2 cellular contexts compared by ENCODE assay signal in the genomic region with DNA sequence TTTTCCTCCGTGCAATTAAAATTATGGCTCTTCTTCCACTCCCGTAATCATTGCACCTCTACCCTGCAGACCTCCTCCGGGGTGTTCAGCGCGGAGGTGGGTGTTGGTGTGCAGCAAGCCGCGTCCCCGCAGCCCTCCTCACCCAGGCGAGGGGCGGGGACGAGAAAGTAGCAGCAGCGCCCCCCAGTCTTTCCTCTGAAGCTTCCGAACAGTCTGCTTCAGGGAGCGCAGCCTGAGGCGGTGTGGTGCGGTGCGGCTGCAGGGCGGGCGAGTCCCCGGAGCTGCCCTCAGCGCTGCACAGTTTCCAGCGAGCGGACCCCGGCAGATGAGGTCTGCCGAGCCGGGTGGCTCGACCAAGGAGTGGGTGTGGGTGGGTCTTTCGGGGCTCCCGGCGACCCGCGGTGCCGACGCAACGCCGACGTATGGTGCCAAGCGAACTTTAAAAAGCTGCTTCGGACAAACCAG.
TF ChIP-seq lines count a peak whose summit lies in the region.

A gene with protein sequence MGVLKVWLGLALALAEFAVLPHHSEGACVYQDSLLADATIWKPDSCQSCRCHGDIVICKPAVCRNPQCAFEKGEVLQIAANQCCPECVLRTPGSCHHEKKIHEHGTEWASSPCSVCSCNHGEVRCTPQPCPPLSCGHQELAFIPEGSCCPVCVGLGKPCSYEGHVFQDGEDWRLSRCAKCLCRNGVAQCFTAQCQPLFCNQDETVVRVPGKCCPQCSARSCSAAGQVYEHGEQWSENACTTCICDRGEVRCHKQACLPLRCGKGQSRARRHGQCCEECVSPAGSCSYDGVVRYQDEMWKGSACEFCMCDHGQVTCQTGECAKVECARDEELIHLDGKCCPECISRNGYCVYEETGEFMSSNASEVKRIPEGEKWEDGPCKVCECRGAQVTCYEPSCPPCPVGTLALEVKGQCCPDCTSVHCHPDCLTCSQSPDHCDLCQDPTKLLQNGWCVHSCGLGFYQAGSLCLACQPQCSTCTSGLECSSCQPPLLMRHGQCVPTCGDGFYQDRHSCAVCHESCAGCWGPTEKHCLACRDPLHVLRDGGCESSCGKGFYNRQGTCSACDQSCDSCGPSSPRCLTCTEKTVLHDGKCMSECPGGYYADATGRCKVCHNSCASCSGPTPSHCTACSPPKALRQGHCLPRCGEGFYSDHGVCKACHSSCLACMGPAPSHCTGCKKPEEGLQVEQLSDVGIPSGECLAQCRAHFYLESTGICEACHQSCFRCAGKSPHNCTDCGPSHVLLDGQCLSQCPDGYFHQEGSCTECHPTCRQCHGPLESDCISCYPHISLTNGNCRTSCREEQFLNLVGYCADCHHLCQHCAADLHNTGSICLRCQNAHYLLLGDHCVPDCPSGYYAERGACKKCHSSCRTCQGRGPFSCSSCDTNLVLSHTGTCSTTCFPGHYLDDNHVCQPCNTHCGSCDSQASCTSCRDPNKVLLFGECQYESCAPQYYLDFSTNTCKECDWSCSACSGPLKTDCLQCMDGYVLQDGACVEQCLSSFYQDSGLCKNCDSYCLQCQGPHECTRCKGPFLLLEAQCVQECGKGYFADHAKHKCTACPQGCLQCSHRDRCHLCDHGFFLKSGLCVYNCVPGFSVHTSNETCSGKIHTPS (N-terminal part only) (plus strand): TSS at position 189 of the 465 bp plus-strand sequence. CDS start 687 bp downstream, outside the sequence.

TF ChIP-seq in IMR-90, 13 proteins besides CTCF, POLR2A, EP300 and RAD21:
- TF ChIP-seq CHD1 (IDR thresholded peaks at IDR 0.05; ENCODE audit: low read depth, low read length) (no peak), CEBPB (IDR thresholded peaks at IDR 0.05; ENCODE audit: low read depth, low read length) (no peak), RCOR1 (IDR thresholded peaks at IDR 0.05; ENCODE audit: insufficient replicate concordance, low read length) (no peak), BHLHE40 (IDR thresholded peaks at IDR 0.05; ENCODE audit: low read depth, low read length) (no peak), FOS (IDR thresholded peaks at IDR 0.05; ENCODE audit: low read depth, low read length) (no peak), MAFK (IDR thresholded peaks at IDR 0.05; ENCODE audit: low read depth, low read length) (no peak), MAZ (IDR thresholded peaks at IDR 0.05; ENCODE audit: borderline replicate concordance, low read depth, low read length) (no peak), RFX5 (IDR thresholded peaks at IDR 0.05; ENCODE audit: low read depth, low read length) (no peak), NFE2L2 (IDR thresholded peaks at IDR 0.05; ENCODE audit: low read depth, low read length) (no peak), SMC3 (IDR thresholded peaks at IDR 0.05; ENCODE audit: low read depth, low read length) (no peak), MXI1 (IDR thresholded peaks at IDR 0.05; ENCODE audit: borderline replicate concordance, low read depth, low read length) (no peak)
- TF ChIP-seq, protein P1, sequence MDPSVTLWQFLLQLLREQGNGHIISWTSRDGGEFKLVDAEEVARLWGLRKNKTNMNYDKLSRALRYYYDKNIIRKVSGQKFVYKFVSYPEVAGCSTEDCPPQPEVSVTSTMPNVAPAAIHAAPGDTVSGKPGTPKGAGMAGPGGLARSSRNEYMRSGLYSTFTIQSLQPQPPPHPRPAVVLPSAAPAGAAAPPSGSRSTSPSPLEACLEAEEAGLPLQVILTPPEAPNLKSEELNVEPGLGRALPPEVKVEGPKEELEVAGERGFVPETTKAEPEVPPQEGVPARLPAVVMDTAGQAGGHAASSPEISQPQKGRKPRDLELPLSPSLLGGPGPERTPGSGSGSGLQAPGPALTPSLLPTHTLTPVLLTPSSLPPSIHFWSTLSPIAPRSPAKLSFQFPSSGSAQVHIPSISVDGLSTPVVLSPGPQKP (IDR thresholded peaks at IDR 0.05; ENCODE audit: borderline replicate concordance, low read depth, low read length): no peak
- TF ChIP-seq, protein P2, sequence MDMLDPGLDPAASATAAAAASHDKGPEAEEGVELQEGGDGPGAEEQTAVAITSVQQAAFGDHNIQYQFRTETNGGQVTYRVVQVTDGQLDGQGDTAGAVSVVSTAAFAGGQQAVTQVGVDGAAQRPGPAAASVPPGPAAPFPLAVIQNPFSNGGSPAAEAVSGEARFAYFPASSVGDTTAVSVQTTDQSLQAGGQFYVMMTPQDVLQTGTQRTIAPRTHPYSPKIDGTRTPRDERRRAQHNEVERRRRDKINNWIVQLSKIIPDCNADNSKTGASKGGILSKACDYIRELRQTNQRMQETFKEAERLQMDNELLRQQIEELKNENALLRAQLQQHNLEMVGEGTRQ (IDR thresholded peaks at IDR 0.05; ENCODE audit: low read depth, low read length): no peak

TF ChIP-seq in endothelial cell of umbilical vein, 7 proteins besides CTCF, POLR2A, EP300 and RAD21:
- TF ChIP-seq, protein P3, sequence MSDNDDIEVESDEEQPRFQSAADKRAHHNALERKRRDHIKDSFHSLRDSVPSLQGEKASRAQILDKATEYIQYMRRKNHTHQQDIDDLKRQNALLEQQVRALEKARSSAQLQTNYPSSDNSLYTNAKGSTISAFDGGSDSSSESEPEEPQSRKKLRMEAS (IDR thresholded peaks at IDR 0.05; ENCODE audit: insufficient read depth, insufficient read length): no peak
- no peak for TF ChIP-seq MYC (IDR thresholded peaks at IDR 0.05; ENCODE audit: low read depth, low read length)
- TF ChIP-seq POLR2AphosphoS5 (IDR thresholded peaks at IDR 0.05; ENCODE audit: insufficient read depth, low read depth, low read length): no peak
- peak; percentile 84 for TF ChIP-seq EZH2 (IDR thresholded peaks at IDR 0.05; ENCODE audit: borderline replicate concordance, low read depth, low read length, severe bottlenecking)
